Comparison of ENCODE assay signal across 8 cellular contexts in genomic region chr2:48356701-48357322, GRCh38. TPM values are rescaled to one million over a fixed set of nuclear protein-coding genes. Genes with fewer than 3 reads are reported as not detected.
DNase-seq lines count a peak whose midpoint lies in the region; ATAC-seq, FAIRE-seq and TF ChIP-seq lines count a peak whose summit lies in the region.

No MANE protein-coding gene starts in this region.

- TF ChIP-seq CTCF in GM10248 (IDR thresholded peaks at IDR 0.05; ENCODE audit: control extremely low read depth, extremely low read depth, low read depth, missing control alignments), result no peak
- no peak for TF ChIP-seq CTCF in GM20000 (IDR thresholded peaks at IDR 0.05; ENCODE audit: extremely low read depth, missing control alignments)
- no peak for TF ChIP-seq CTCF in osteocyte (IDR thresholded peaks at IDR 0.05)
- TF ChIP-seq CTCF in pancreas (IDR thresholded peaks at IDR 0.05), result no peak

- ATAC-seq in activated CD4-positive, CD25-positive, alpha-beta regulatory T cell treated with anti-CD3 and anti-CD28 coated beads, Interleukin-2, amount 50 U/mL, for 24 hours, result peak; percentile 79 to 86
- no peak for ATAC-seq in pancreas

- no peaks in the 10 kb centered on the region for H3K9me3 ChIP-seq in pancreas

- DNase-seq in GM10248 (ENCODE audit: extremely low spot score) (peak; percentile 24), GM20000 (ENCODE audit: low spot score) (peak; percentile 24), HT1080 (ENCODE audit: low read depth) (peak; percentile 17), osteocyte (ENCODE audit: extremely low spot score, unreplicated experiment) (no peak), pancreas (no peak), epidermal melanocyte (ENCODE audit: insufficient read length, low spot score) (no peak), UCSD-AML1 (lab: John Stamatoyannopoulos, UW; ENCODE audit: unreplicated experiment) (no peak)

- peak overlapping the region; percentile 90 for H3K27ac Mint-ChIP-seq in osteocyte (ENCODE audit: unreplicated experiment)

- WGBS in pancreas, 2 donors, result 65 to 67% methylated on average over 5 of the region's 5 CpGs

- peak overlapping the region; percentile 35 for H3K4me3 Mint-ChIP-seq in osteocyte (ENCODE audit: unreplicated experiment)

- no peak for FAIRE-seq in pancreas (lab: Jason Lieb, UNC)

- H3K9me3 Mint-ChIP-seq in osteocyte (ENCODE audit: unreplicated experiment), result no peaks in the 10 kb centered on the region

- CTCF ChIA-PET in GM10248 (lab: Yijun Ruan, JAX), result interaction anchor here (0.6 kb wide), 1 partner anchor 10 kb away, joined by 3 read pairs; no protein-coding TSS in a partner anchor

- no peak overlapping the region for H3K27ac ChIP-seq in pancreas

- H3K27me3 Mint-ChIP-seq in osteocyte (ENCODE audit: unreplicated experiment), result no peaks in the 10 kb centered on the region

- peaks cover 14 to 18% (median 16%) of the 10 kb centered on the region in 3 donors for H3K4me1 ChIP-seq in pancreas

- intact Hi-C loops in pancreas (cut with DNase I), result no loop called here

- H3K4me1 Mint-ChIP-seq in osteocyte (ENCODE audit: unreplicated experiment), result peaks cover 22% of the 10 kb centered on the region

- H3K27me3 ChIP-seq in pancreas, result no peaks in the 10 kb centered on the region

- peaks cover 3% of the 10 kb centered on the region for H3K36me3 Mint-ChIP-seq in osteocyte (ENCODE audit: unreplicated experiment)

- POLR2A ChIA-PET in GM10248 (lab: Yijun Ruan, JAX), result no interaction called here

- no peaks in the 10 kb centered on the region for H3K36me3 ChIP-seq in pancreas

- H3K4me3 ChIP-seq in pancreas, result no peak overlapping the region

RNA-seq across cellular contexts. Expression of gene FOXN2, which starts 42.3 kb away (rescaled TPM):
- 28.4 and 29.3 TPM in 2 replicates for total RNA-seq in HT1080 (2014; rRNA removed; shearing (Covaris generic))
- polyA plus RNA-seq in HT1080 (2015; cell fraction: cytosol; rRNA removed), result 15.8 and 20.9 TPM in 2 replicates
- polyA plus RNA-seq in HT1080 (2015; cell fraction: nucleus; rRNA removed), result 26.1 and 32.2 TPM in 2 replicates
- total RNA-seq in osteocyte (9.9 and 11.0 TPM in 2 replicates), pancreas (10 to 100 TPM in 1 of 6 donors, 1 to 10 TPM in 5; 6.0 to 12.1 (median 7.7) TPM)
- polyA plus RNA-seq in pancreas, result 1 to 10 TPM; 1.7 to 3.4 TPM

Comparison
In these comparisons a context has a peak if more than half of its experiments do, and no peak if none do; other contexts are left out.
1. DNase-seq: peak in GM10248 (single experiment), GM20000 (single experiment) and HT1080 (single experiment); none in osteocyte (single experiment), pancreas (0 of 6), epidermal melanocyte (single experiment) and UCSD-AML1 (single experiment).
2. ATAC-seq: peak in activated CD4-positive, CD25-positive, alpha-beta regulatory T cell treated with anti-CD3 and anti-CD28 coated beads, Interleukin-2, amount 50 U/mL, for 24 hours (2 of 2); none in pancreas (0 of 4).